ENCODE assay signal across 9 cellular contexts in genomic region chr19:34501339-34502320, GRCh38. TPM values are rescaled to one million over a fixed set of nuclear protein-coding genes. Genes with fewer than 3 reads are reported as not detected.
DNase-seq lines count a peak whose midpoint lies in the region; ATAC-seq and TF ChIP-seq lines count a peak whose summit lies in the region.
"Had no signal": no experiment of that assay in that cellular context is flagged by ENCODE, and none has a peak within 500 bp of the region (broad histone marks: within the 10 kb centered on the region; RNA-seq: fewer than 3 reads in every experiment).

No MANE protein-coding gene starts in this region.

- H3K27me3 ChIP-seq in CD8-positive, alpha-beta memory T cell (ENCODE audit: insufficient read depth, low read length, poor library complexity, severe bottlenecking): peaks cover 5% of the 10 kb centered on the region
- H3K27me3 ChIP-seq in NT2/D1 (ENCODE audit: insufficient read depth, insufficient read length): no peaks in the 10 kb centered on the region

- POLR2A ChIA-PET in CD8-positive, alpha-beta memory T cell (lab: Charles Lee): no interaction called here

- intact Hi-C loops in mucosa of descending colon (cut with DNase I, micrococcal nuclease): no loop called here

- CTCF ChIA-PET in CD8-positive, alpha-beta memory T cell (lab: Charles Lee): interaction anchor here (1.1 to 1.3 kb wide), 2 partner anchors 10 to 211 kb away, joined by 3 to 4 read pairs; no protein-coding TSS in a partner anchor

- H3K36me3 Mint-ChIP-seq in CD8-positive, alpha-beta memory T cell: peaks cover 0 to 2% (median 0%) of the 10 kb centered on the region in 3 donors
- H3K36me3 Mint-ChIP-seq: activated naive CD4-positive, alpha-beta T cell treated with anti-CD3 and anti-CD28 coated beads, Interleukin-2, amount 50 U/mL, for 24 hours had no signal

- no peak overlapping the region for H3K27ac ChIP-seq in CD8-positive, alpha-beta memory T cell (ENCODE audit: low read depth, low read length)

- H3K4me1 Mint-ChIP-seq in CD8-positive, alpha-beta memory T cell: peaks cover 0 to 18% (median 3%) of the 10 kb centered on the region in 3 donors
- H3K4me1 Mint-ChIP-seq: activated naive CD4-positive, alpha-beta T cell treated with anti-CD3 and anti-CD28 coated beads, Interleukin-2, amount 50 U/mL, for 24 hours had no signal

- peak overlapping the region; percentile 59 for H3K9ac ChIP-seq in NT2/D1 (ENCODE audit: insufficient read length, low read depth)

- TF ChIP-seq CTCF in GM20000 (IDR thresholded peaks at IDR 0.05; ENCODE audit: extremely low read depth, missing control alignments) (peak; percentile 99), mucosa of descending colon (IDR thresholded peaks at IDR 0.05) (peak; percentile 98)

- H3K4me1 ChIP-seq in CD8-positive, alpha-beta memory T cell (ENCODE audit: insufficient read depth, low read length): peaks cover 8% of the 10 kb centered on the region
- H3K4me1 ChIP-seq in NT2/D1 (ENCODE audit: insufficient read depth, insufficient read length) (peaks cover 4% of the 10 kb centered on the region), mucosa of descending colon (ENCODE audit: low read depth) (peaks cover 2% of the 10 kb centered on the region)

- H3K4me3 ChIP-seq in CD8-positive, alpha-beta memory T cell (ENCODE audit: low read length): no peak overlapping the region
- H3K4me3 ChIP-seq in NT2/D1 (ENCODE audit: insufficient read length, low read depth): no peak overlapping the region
- H3K4me3 ChIP-seq in mucosa of descending colon: no peak overlapping the region

- peaks cover 18 to 48% of the 10 kb centered on the region in 2 donors for H3K27me3 Mint-ChIP-seq in CD8-positive, alpha-beta memory T cell

- peak overlapping the region in 2 of 7 donors; percentile 41 to 59 for H3K4me3 Mint-ChIP-seq in CD8-positive, alpha-beta memory T cell
- H3K4me3 Mint-ChIP-seq: activated naive CD4-positive, alpha-beta T cell treated with anti-CD3 and anti-CD28 coated beads, Interleukin-2, amount 50 U/mL, for 24 hours had no signal

- no peaks in the 10 kb centered on the region for H3K9me3 Mint-ChIP-seq in CD8-positive, alpha-beta memory T cell
- H3K9me3 Mint-ChIP-seq: activated naive CD4-positive, alpha-beta T cell treated with anti-CD3 and anti-CD28 coated beads, Interleukin-2, amount 50 U/mL, for 24 hours had no signal

- H3K9me3 ChIP-seq in CD8-positive, alpha-beta memory T cell (ENCODE audit: low read length): no peaks in the 10 kb centered on the region
- H3K9me3 ChIP-seq in NT2/D1 (ENCODE audit: insufficient read depth, low read length): no peaks in the 10 kb centered on the region
- H3K9me3 ChIP-seq in mucosa of descending colon: no peaks in the 10 kb centered on the region

- ATAC-seq in mucosa of descending colon: peak; percentile 98

- no peaks in the 10 kb centered on the region for H3K36me3 ChIP-seq in CD8-positive, alpha-beta memory T cell (ENCODE audit: insufficient read depth, low read length)
- peaks cover 17% of the 10 kb centered on the region for H3K36me3 ChIP-seq in NT2/D1 (ENCODE audit: insufficient read depth, insufficient read length, low read length)
- no peaks in the 10 kb centered on the region for H3K36me3 ChIP-seq in mucosa of descending colon (ENCODE audit: low read depth)

- DNase-seq in CD8-positive, alpha-beta memory T cell: peak; percentile 69 to 85 (median 74)
- DNase-seq in GM20000 (ENCODE audit: low spot score): peak; percentile 95
- peak; percentile 99 for DNase-seq in HuH-7 (ENCODE audit: low spot score)
- DNase-seq in NT2/D1 (ENCODE audit: low read depth, low spot score): peak; percentile 74
- peak; percentile 64 for DNase-seq in activated CD8-positive, alpha-beta memory T cell treated with anti-CD3 and anti-CD28 coated beads, Interleukin-2, amount 50 U/mL, for 24 hours (ENCODE audit: extremely low read depth)
- peak; percentile 96 for DNase-seq in epidermal melanocyte (ENCODE audit: insufficient read length, low spot score)
- peak; percentile 89 to 96 (median 94) for DNase-seq in mucosa of descending colon
- peak; percentile 55 to 66 for DNase-seq in stimulated activated CD8-positive, alpha-beta memory T cell treated with anti-CD3 and anti-CD28 coated beads, Interleukin-4, amount 100 ng/mL, for 4 hours (ENCODE audit: low read depth in 2 of 2, low spot score in 1 of 2)

- H3K27ac Mint-ChIP-seq in CD8-positive, alpha-beta memory T cell: peak overlapping the region in 1 of 8 donors; percentile 47
- H3K27ac Mint-ChIP-seq: activated naive CD4-positive, alpha-beta T cell treated with anti-CD3 and anti-CD28 coated beads, Interleukin-2, amount 50 U/mL, for 24 hours had no signal

RNA-seq across cellular contexts. Expression of gene WTIP, which starts 20.1 kb away (rescaled TPM):
- total RNA-seq in CD8-positive, alpha-beta memory T cell: under 1 TPM; 0.16 to 0.83 TPM
- not detected for polyA plus RNA-seq in CD8-positive, alpha-beta memory T cell
- 10 to 100 TPM in 1 of 3 donors, 1 to 10 TPM in 2; 1.5 to 12.3 (median 3.2) TPM for total RNA-seq in mucosa of descending colon
